Comparison of ENCODE assay signal across 22 cellular contexts in the genomic region with DNA sequence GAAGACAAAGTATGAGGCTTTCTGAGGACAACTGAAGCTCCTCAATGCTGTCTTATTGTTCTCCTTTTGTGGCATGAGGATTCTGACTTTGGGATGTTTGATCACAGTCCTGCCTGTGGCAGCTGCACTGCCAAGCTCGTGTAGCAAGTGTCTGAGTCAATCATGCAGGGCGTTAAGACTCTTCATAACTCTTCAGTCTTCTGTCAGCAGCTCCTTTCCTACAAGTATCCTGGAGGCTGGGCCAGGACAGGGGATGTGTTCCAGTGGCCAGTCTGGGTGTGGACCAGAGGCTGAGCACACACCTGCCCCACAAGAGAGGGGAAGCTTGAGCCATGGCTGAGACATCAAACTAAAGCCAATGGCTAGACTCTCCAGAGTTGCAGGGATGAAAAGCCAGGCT.
"Had no signal": no experiment of that assay in that cellular context is flagged by ENCODE, and none has a peak within 500 bp of the region (broad histone marks: within the 10 kb centered on the region; RNA-seq: fewer than 3 reads in every experiment).

No MANE protein-coding gene starts in this region.

- H3K9me3 ChIP-seq: esophagus squamous epithelium, mucosa of descending colon, psoas muscle, sigmoid colon, tibial nerve had no signal

- H2AFZ ChIP-seq: parathyroid adenoma had no signal

- H3K79me2 ChIP-seq: parathyroid adenoma had no signal

- H3K9ac ChIP-seq: parathyroid adenoma had no signal

- H3K36me3 ChIP-seq: esophagus squamous epithelium, sigmoid colon, tibial nerve had no signal

- H3K4me3 ChIP-seq: esophagus squamous epithelium, mucosa of descending colon, psoas muscle, sigmoid colon, smooth muscle cell, tibial nerve had no signal

- H3K4me2 ChIP-seq: smooth muscle cell had no signal

- ATAC-seq: activated CD4-positive, alpha-beta T cell treated with anti-CD3 and anti-CD28 coated beads for 36 hours; activated CD8-positive, alpha-beta memory T cell treated with anti-CD3 and anti-CD28 coated beads, Interleukin-2, amount 10 ng/mL, durations not matched to agents 7 days and 5 days; activated CD8-positive, alpha-beta T cell treated with anti-CD3 and anti-CD28 coated beads, Interleukin-2, amount 10 ng/mL, durations not matched to agents 7 days and 5 days; activated naive CD4-positive, alpha-beta T cell treated with anti-CD3 and anti-CD28 coated beads, Interleukin-2, amount 50 U/mL, for 72 hours; left ventricle myocardium superior; mucosa of descending colon; psoas muscle had no signal

- DNase-seq: activated CD4-positive, alpha-beta T cell treated with anti-CD3 and anti-CD28 coated beads for 36 hours; activated CD4-positive, CD25-positive, alpha-beta regulatory T cell; activated CD8-positive, alpha-beta memory T cell treated with anti-CD3 and anti-CD28 coated beads, Interleukin-2, amount 10 ng/mL, durations not matched to agents 7 days and 5 days; activated CD8-positive, alpha-beta T cell treated with anti-CD3 and anti-CD28 coated beads, Interleukin-2, amount 10 ng/mL, durations not matched to agents 7 days and 5 days; activated naive CD4-positive, alpha-beta T cell; activated T-cell treated with anti-CD3 and anti-CD28 coated beads, Interleukin-2, amount 50 U/mL, for 48 hours; anterior cingulate cortex; effector CD4-positive, alpha-beta T cell; esophagus squamous epithelium; left ventricle myocardium superior; mucosa of descending colon; naive B cell; nephron progenitor cell; psoas muscle; sigmoid colon; stimulated activated CD4-positive, alpha-beta T cell treated with anti-CD3 and anti-CD28 coated beads, Interleukin-1b, Interleukin-23, amount 100 ng/mL, for 48 hours; stimulated activated naive CD4-positive, alpha-beta T cell had no signal

- H3K27me3 ChIP-seq: esophagus squamous epithelium, sigmoid colon, tibial nerve had no signal

- H3K27ac ChIP-seq: epithelial cell of prostate, esophagus squamous epithelium, parathyroid adenoma, psoas muscle, sigmoid colon, tibial nerve had no signal
